Comparison of ENCODE assay signal across 3 cellular contexts in the genomic region with DNA sequence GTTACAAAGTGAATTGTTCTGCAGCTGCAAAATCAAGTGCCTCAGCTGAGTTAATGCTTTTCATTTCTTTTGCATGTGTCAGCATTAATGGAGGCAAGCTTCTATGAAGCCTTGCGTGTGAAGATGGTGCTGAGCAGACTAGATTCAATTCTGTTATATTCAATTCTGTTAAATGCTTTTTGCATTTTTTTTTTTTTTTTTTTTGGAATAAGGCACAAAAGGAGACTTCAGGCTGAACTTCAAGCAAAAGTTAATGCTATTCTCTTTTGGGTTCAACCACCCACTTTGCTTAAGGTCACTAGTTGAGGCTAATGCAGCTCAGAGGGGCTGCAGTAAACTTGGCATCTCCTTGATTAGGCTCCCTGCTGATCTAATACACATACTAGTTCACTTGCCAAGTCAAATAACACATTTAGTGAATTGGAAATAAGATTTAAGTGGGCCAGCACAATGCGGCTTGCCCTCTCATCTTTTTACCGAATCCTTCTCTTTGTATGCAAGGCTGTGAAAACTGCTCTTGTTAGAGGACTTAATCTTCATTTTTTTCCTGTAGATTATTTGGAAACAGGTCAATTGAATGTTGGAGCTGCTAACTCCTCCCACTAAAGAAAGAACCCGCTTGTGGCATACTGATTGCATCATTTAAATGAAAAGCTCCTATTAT.
A peak's percentile ranks its signal among the peaks of the same experiment; 100 is the strongest.
TF ChIP-seq lines count a peak whose summit lies in the region.

No MANE protein-coding gene starts in this region.

TF ChIP-seq in A549, 52 proteins besides CTCF, POLR2A, EP300 and RAD21 (continues in another document):
- TF ChIP-seq, protein P1, sequence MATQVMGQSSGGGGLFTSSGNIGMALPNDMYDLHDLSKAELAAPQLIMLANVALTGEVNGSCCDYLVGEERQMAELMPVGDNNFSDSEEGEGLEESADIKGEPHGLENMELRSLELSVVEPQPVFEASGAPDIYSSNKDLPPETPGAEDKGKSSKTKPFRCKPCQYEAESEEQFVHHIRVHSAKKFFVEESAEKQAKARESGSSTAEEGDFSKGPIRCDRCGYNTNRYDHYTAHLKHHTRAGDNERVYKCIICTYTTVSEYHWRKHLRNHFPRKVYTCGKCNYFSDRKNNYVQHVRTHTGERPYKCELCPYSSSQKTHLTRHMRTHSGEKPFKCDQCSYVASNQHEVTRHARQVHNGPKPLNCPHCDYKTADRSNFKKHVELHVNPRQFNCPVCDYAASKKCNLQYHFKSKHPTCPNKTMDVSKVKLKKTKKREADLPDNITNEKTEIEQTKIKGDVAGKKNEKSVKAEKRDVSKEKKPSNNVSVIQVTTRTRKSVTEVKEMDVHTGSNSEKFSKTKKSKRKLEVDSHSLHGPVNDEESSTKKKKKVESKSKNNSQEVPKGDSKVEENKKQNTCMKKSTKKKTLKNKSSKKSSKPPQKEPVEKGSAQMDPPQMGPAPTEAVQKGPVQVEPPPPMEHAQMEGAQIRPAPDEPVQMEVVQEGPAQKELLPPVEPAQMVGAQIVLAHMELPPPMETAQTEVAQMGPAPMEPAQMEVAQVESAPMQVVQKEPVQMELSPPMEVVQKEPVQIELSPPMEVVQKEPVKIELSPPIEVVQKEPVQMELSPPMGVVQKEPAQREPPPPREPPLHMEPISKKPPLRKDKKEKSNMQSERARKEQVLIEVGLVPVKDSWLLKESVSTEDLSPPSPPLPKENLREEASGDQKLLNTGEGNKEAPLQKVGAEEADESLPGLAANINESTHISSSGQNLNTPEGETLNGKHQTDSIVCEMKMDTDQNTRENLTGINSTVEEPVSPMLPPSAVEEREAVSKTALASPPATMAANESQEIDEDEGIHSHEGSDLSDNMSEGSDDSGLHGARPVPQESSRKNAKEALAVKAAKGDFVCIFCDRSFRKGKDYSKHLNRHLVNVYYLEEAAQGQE (IDR thresholded peaks at IDR 0.05): no peak
- peak; percentile 76; the same call in 1 of the 2 replicates for TF ChIP-seq GATA3 (IDR thresholded peaks at IDR 0.05; ENCODE audit: borderline replicate concordance)
- TF ChIP-seq TP53 (CRISPR knock-in tag; IDR thresholded peaks at IDR 0.05): no peak
- no peak for TF ChIP-seq HOXB13 (CRISPR knock-in tag; IDR thresholded peaks at IDR 0.05; ENCODE audit: low read depth)
- TF ChIP-seq, protein P2, sequence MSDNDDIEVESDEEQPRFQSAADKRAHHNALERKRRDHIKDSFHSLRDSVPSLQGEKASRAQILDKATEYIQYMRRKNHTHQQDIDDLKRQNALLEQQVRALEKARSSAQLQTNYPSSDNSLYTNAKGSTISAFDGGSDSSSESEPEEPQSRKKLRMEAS (IDR thresholded peaks at IDR 0.05): 0 out of 2 replicates have a peak, but pooled peaks have one; percentile 15
- TF ChIP-seq CBX8 (IDR thresholded peaks at IDR 0.05): no peak
- no peak for TF ChIP-seq FOSL2 (IDR thresholded peaks at IDR 0.05)
- TF ChIP-seq FOSL2 (CRISPR knock-in tag; IDR thresholded peaks at IDR 0.05): peak; percentile 74
- TF ChIP-seq, protein P3, sequence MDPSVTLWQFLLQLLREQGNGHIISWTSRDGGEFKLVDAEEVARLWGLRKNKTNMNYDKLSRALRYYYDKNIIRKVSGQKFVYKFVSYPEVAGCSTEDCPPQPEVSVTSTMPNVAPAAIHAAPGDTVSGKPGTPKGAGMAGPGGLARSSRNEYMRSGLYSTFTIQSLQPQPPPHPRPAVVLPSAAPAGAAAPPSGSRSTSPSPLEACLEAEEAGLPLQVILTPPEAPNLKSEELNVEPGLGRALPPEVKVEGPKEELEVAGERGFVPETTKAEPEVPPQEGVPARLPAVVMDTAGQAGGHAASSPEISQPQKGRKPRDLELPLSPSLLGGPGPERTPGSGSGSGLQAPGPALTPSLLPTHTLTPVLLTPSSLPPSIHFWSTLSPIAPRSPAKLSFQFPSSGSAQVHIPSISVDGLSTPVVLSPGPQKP (IDR thresholded peaks at IDR 0.05; ENCODE audit: low read depth, low read length): no peak
- TF ChIP-seq, protein P4, sequence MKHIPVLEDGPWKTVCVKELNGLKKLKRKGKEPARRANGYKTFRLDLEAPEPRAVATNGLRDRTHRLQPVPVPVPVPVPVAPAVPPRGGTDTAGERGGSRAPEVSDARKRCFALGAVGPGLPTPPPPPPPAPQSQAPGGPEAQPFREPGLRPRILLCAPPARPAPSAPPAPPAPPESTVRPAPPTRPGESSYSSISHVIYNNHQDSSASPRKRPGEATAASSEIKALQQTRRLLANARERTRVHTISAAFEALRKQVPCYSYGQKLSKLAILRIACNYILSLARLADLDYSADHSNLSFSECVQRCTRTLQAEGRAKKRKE (CRISPR knock-in tag; IDR thresholded peaks at IDR 0.05; ENCODE audit: low read depth): no peak

TF ChIP-seq in HCT116, 20 proteins besides CTCF, POLR2A, EP300 and RAD21 (continued from another document):
- TF ChIP-seq, protein P1 (IDR thresholded peaks at IDR 0.05; ENCODE audit: low read depth): no peak

TF ChIP-seq in SK-N-SH treated with all-trans-retinoic acid at 6 μM for 48 hours, 23 proteins besides CTCF, POLR2A, EP300 and RAD21 (continued from another document):
- TF ChIP-seq, protein P5, sequence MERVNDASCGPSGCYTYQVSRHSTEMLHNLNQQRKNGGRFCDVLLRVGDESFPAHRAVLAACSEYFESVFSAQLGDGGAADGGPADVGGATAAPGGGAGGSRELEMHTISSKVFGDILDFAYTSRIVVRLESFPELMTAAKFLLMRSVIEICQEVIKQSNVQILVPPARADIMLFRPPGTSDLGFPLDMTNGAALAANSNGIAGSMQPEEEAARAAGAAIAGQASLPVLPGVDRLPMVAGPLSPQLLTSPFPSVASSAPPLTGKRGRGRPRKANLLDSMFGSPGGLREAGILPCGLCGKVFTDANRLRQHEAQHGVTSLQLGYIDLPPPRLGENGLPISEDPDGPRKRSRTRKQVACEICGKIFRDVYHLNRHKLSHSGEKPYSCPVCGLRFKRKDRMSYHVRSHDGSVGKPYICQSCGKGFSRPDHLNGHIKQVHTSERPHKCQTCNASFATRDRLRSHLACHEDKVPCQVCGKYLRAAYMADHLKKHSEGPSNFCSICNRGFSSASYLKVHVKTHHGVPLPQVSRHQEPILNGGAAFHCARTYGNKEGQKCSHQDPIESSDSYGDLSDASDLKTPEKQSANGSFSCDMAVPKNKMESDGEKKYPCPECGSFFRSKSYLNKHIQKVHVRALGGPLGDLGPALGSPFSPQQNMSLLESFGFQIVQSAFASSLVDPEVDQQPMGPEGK (CRISPR knock-in tag; IDR thresholded peaks at IDR 0.05; ENCODE audit: borderline replicate concordance): no peak
- TF ChIP-seq OSR1 (CRISPR knock-in tag; IDR thresholded peaks at IDR 0.05): no peak
- no peak for TF ChIP-seq TCF4 (CRISPR knock-in tag; IDR thresholded peaks at IDR 0.05; ENCODE audit: borderline replicate concordance)
- TF ChIP-seq ISL1 (CRISPR knock-in tag; IDR thresholded peaks at IDR 0.05): no peak
- TF ChIP-seq, protein P6, sequence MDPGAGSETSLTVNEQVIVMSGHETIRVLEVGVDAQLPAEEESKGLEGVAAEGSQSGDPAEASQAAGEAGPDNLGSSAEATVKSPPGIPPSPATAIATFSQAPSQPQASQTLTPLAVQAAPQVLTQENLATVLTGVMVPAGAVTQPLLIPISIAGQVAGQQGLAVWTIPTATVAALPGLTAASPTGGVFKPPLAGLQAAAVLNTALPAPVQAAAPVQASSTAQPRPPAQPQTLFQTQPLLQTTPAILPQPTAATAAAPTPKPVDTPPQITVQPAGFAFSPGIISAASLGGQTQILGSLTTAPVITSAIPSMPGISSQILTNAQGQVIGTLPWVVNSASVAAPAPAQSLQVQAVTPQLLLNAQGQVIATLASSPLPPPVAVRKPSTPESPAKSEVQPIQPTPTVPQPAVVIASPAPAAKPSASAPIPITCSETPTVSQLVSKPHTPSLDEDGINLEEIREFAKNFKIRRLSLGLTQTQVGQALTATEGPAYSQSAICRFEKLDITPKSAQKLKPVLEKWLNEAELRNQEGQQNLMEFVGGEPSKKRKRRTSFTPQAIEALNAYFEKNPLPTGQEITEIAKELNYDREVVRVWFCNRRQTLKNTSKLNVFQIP (CRISPR knock-in tag; IDR thresholded peaks at IDR 0.05; ENCODE audit: borderline replicate concordance, low read depth): no peak
- no peak for TF ChIP-seq PPARA (CRISPR knock-in tag; IDR thresholded peaks at IDR 0.05; ENCODE audit: borderline replicate concordance)
- no peak for TF ChIP-seq ZNF8 (CRISPR knock-in tag; IDR thresholded peaks at IDR 0.05)
- no peak for TF ChIP-seq ESRRG (CRISPR knock-in tag; IDR thresholded peaks at IDR 0.05)
- no peak for TF ChIP-seq RARB (CRISPR knock-in tag; IDR thresholded peaks at IDR 0.05)
- no peak for TF ChIP-seq ZNF70 (CRISPR knock-in tag; IDR thresholded peaks at IDR 0.05)
- TF ChIP-seq BACH2 (CRISPR knock-in tag; IDR thresholded peaks at IDR 0.05; ENCODE audit: borderline replicate concordance): no peak
- no peak for TF ChIP-seq ZC3H10 (CRISPR knock-in tag; IDR thresholded peaks at IDR 0.05)
- TF ChIP-seq GLIS3 (CRISPR knock-in tag; IDR thresholded peaks at IDR 0.05): no peak
- TF ChIP-seq CSDC2 (CRISPR knock-in tag; IDR thresholded peaks at IDR 0.05): no peak
TF ChIP-seq in SK-N-SH treated with all-trans-retinoic acid at 6 μM for 48 hours: peak in this region for 0.
